8 cellular contexts compared by ENCODE assay signal in genomic region chr18:5424903-5425302, GRCh38.
DNase-seq lines count a peak whose midpoint lies in the region; ATAC-seq, FAIRE-seq and TF ChIP-seq lines count a peak whose summit lies in the region.

No MANE protein-coding gene starts in this region.

- H3K27me3 Mint-ChIP-seq in activated naive CD4-positive, alpha-beta T cell treated with anti-CD3 and anti-CD28 coated beads for 36 hours (ENCODE audit: low read depth), result peaks cover 5% of the 10 kb centered on the region

- H3K9me3 ChIP-seq in SU-DHL-6 (ENCODE audit: insufficient read depth, low read length) (no peaks in the 10 kb centered on the region), keratinocyte (ENCODE audit: control insufficient read depth, low read depth, low read length) (no peaks in the 10 kb centered on the region)

- no peaks in the 10 kb centered on the region for H3K9me3 Mint-ChIP-seq in activated naive CD4-positive, alpha-beta T cell treated with anti-CD3 and anti-CD28 coated beads for 36 hours

- no peaks in the 10 kb centered on the region for H3K79me2 ChIP-seq in SU-DHL-6 (ENCODE audit: insufficient read depth, low read length)
- H3K79me2 ChIP-seq in keratinocyte (ENCODE audit: control insufficient read depth, insufficient read depth, low read length), result no peaks in the 10 kb centered on the region

- no peaks in the 10 kb centered on the region for H3K9me2 ChIP-seq in SU-DHL-6 (replicated peaks; ENCODE audit: insufficient read depth, low read length)

- no peaks in the 10 kb centered on the region for H4K20me1 ChIP-seq in SU-DHL-6 (ENCODE audit: low read depth, low read length)
- H4K20me1 ChIP-seq in keratinocyte (ENCODE audit: control insufficient read depth, extremely low read depth, insufficient read depth, low read length), result no peaks in the 10 kb centered on the region

- no peak for ATAC-seq in omental fat pad (ENCODE audit: low FRiP score)

- H3F3A ChIP-seq in SU-DHL-6 (ENCODE audit: insufficient read depth), result no peaks in the 10 kb centered on the region

- H3K27ac Mint-ChIP-seq in activated naive CD4-positive, alpha-beta T cell treated with anti-CD3 and anti-CD28 coated beads for 36 hours, result no peak overlapping the region

- CTCF ChIA-PET in activated naive CD4-positive, alpha-beta T cell treated with anti-CD3 and anti-CD28 coated beads for 36 hours (lab: Charles Lee), result no interaction called here

- H3K4me3 ChIP-seq in SU-DHL-6 (ENCODE audit: insufficient read depth, low read length, poor library complexity, severe bottlenecking) (no peak overlapping the region), keratinocyte (ENCODE audit: control insufficient read depth in 2 of 3, extremely low read depth in 1 of 3, insufficient read depth in 2 of 3, low read depth in 1 of 3, low read length in 3 of 3) (no peak overlapping the region)

- no peak overlapping the region for H3K27ac ChIP-seq in SU-DHL-6 (ENCODE audit: low read depth, low read length)
- no peak overlapping the region for H3K27ac ChIP-seq in keratinocyte (ENCODE audit: control insufficient read depth, insufficient read depth, low read length)

- H3K4me2 ChIP-seq in SU-DHL-6 (ENCODE audit: low read depth, low read length, poor library complexity, severe bottlenecking) (no peak overlapping the region), keratinocyte (ENCODE audit: control insufficient read depth, extremely low read depth, insufficient read depth, low read depth, low read length) (no peak overlapping the region)

- H3K4me1 ChIP-seq in keratinocyte (ENCODE audit: control insufficient read depth, extremely low read depth, insufficient read depth, low read length), result no peaks in the 10 kb centered on the region

- H3K36me3 Mint-ChIP-seq in activated naive CD4-positive, alpha-beta T cell treated with anti-CD3 and anti-CD28 coated beads for 36 hours (ENCODE audit: low read depth), result no peaks in the 10 kb centered on the region

- no peaks in the 10 kb centered on the region for H3K27me3 ChIP-seq in SU-DHL-6 (ENCODE audit: low read length)
- H3K27me3 ChIP-seq in keratinocyte (ENCODE audit: control insufficient read depth, extremely low read depth, insufficient read depth, low read length), result no peaks in the 10 kb centered on the region

- H3K9ac ChIP-seq in SU-DHL-6 (ENCODE audit: low read length) (no peak overlapping the region), keratinocyte (ENCODE audit: control insufficient read depth, extremely low read depth, insufficient read depth, low read length) (no peak overlapping the region)

- dilution Hi-C loops in keratinocyte (cut with MboI; ENCODE audit: extremely low pct_ligation_motif_present, low sequenced_read_pairs), result no loop called here

- intact Hi-C loops in activated naive CD4-positive, alpha-beta T cell treated with anti-CD3 and anti-CD28 coated beads for 36 hours (cut with micrococcal nuclease), result loop anchor here (1.0 to 10.0 kb wide), 3 partner anchors 121 to 353 kb away; no protein-coding TSS in a partner anchor

- no peaks in the 10 kb centered on the region for H3K9me1 ChIP-seq in keratinocyte (ENCODE audit: control insufficient read depth, extremely low read depth, insufficient read depth, low read length)

- FAIRE-seq in keratinocyte (lab: Jason Lieb, UNC), result no peak

- no peaks in the 10 kb centered on the region for H3K36me3 ChIP-seq in SU-DHL-6 (ENCODE audit: low read length)
- no peaks in the 10 kb centered on the region for H3K36me3 ChIP-seq in keratinocyte (ENCODE audit: control insufficient read depth in 2 of 2, extremely low read depth in 1 of 2, insufficient read depth in 2 of 2, low read length in 2 of 2)

- DNase-seq in activated naive CD4-positive, alpha-beta T cell treated with anti-CD3 and anti-CD28 coated beads for 36 hours, result peak; percentile 22
- no peak for DNase-seq in activated naive CD4-positive, alpha-beta T cell (lab: John Stamatoyannopoulos, UW)
- DNase-seq in HT-29 (ENCODE audit: low spot score), result peak; percentile 57
- no peak for DNase-seq in keratinocyte (ENCODE audit: low read depth, low spot score)
- no peak for DNase-seq in GM19238 (ENCODE audit: insufficient read length, low spot score)
- DNase-seq in omental fat pad (ENCODE audit: low spot score), result no peak
- DNase-seq in effector CD8-positive, alpha-beta T cell (lab: John Stamatoyannopoulos, UW), result no peak

- H2AFZ ChIP-seq in SU-DHL-6 (ENCODE audit: low read depth, low read length, severe bottlenecking) (no peak overlapping the region), keratinocyte (ENCODE audit: control insufficient read depth, low read length) (no peak overlapping the region)

- no peak overlapping the region for H3K4me3 Mint-ChIP-seq in activated naive CD4-positive, alpha-beta T cell treated with anti-CD3 and anti-CD28 coated beads for 36 hours

- peak; percentile 49 for TF ChIP-seq CTCF in SU-DHL-6 (IDR thresholded peaks at IDR 0.05; ENCODE audit: insufficient read depth, low read length, poor library complexity, severe bottlenecking)
- peak; percentile 6 to 56 (median 38) for TF ChIP-seq CTCF in keratinocyte (optimal IDR thresholded peaks at IDR 0.05 in 1 of 3, IDR thresholded peaks at IDR 0.05 in 1 of 3, conservative IDR thresholded peaks at IDR 0.05 in 1 of 3; ENCODE audit: extremely low read depth in 1 of 3, insufficient read depth in 2 of 3, low read length in 3 of 3)
- no peak for TF ChIP-seq CTCF in omental fat pad (IDR thresholded peaks at IDR 0.05)

- H3K4me1 Mint-ChIP-seq in activated naive CD4-positive, alpha-beta T cell treated with anti-CD3 and anti-CD28 coated beads for 36 hours (ENCODE audit: low read depth), result no peaks in the 10 kb centered on the region

Comparison
In these comparisons a context has a peak if more than half of its experiments do, and no peak if none do; other contexts are left out.
1. DNase-seq: peak in activated naive CD4-positive, alpha-beta T cell treated with anti-CD3 and anti-CD28 coated beads for 36 hours (single experiment) and HT-29 (single experiment); none in activated naive CD4-positive, alpha-beta T cell (0 of 4), keratinocyte (single experiment), GM19238 (single experiment), omental fat pad (single experiment) and effector CD8-positive, alpha-beta T cell (single experiment).
2. CTCF ChIP-seq: peak in SU-DHL-6 (single experiment) and keratinocyte (3 of 3); none in omental fat pad (0 of 3).